In the genomic region with DNA sequence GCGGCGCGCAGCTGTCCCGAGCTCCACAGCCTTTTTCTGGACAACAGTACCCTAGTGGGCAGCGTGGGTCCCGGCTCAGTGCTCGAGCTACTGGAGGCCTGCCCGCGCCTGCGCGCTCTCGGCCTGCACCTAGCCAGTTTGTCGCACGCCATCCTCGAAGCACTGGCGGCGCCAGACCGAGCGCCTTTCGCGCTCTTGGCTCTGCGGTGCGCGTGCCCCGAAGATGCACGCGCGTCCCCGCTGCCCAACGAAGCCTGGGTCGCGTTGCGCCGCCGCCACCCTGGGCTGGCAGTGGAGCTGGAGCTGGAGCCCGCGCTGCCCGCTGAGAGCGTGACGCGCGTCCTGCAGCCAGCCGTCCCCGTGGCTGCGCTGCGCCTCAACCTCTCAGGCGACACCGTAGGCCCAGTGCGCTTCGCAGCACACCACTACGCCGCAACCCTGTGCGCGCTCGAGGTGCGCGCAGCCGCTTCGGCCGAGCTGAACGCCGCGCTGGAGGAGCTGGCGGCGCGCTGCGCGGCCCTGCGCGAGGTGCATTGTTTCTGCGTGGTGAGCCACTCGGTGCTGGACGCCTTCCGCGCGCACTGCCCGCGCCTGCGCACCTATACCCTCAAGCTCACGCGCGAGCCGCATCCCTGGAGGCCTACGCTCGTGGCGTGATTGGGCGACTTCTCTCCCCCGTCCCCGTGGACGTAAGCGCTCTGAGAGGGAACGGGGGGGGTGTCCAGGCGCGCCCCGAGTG, we compare ENCODE assay signal across 9 cellular contexts. TPM values are rescaled to one million over a fixed set of nuclear protein-coding genes. Genes with fewer than 3 reads are reported as not detected.
DNase-seq lines count a peak whose midpoint lies in the region; ATAC-seq and TF ChIP-seq lines count a peak whose summit lies in the region.
"Had no signal": no experiment of that assay in that cellular context is flagged by ENCODE, and none has a peak within 500 bp of the region (broad histone marks: within the 10 kb centered on the region; RNA-seq: fewer than 3 reads in every experiment).

No MANE protein-coding gene starts in this region.

- H3K27me3 Mint-ChIP-seq in central memory CD8-positive, alpha-beta T cell = peaks cover 42% of the 10 kb centered on the region
- H3K27me3 Mint-ChIP-seq in stimulated activated naive CD8-positive, alpha-beta T cell treated with anti-CD3 and anti-CD28 coated beads, Interleukin-15, Interleukin-2, amounts not matched to agents 100 ng/mL and 50 ng/mL, for 24 hours = peaks cover 50% of the 10 kb centered on the region

- H3K36me3 Mint-ChIP-seq in central memory CD8-positive, alpha-beta T cell (ENCODE audit: insufficient read depth) = peaks cover 22% of the 10 kb centered on the region
- H3K36me3 Mint-ChIP-seq in stimulated activated naive CD8-positive, alpha-beta T cell treated with anti-CD3 and anti-CD28 coated beads, Interleukin-15, Interleukin-2, amounts not matched to agents 100 ng/mL and 50 ng/mL, for 24 hours (ENCODE audit: low read depth) = no peaks in the 10 kb centered on the region

- H3K36me3 ChIP-seq in left lung = no peaks in the 10 kb centered on the region

- no peaks in the 10 kb centered on the region for H3K9me3 ChIP-seq in left lung

- H3K27ac ChIP-seq in left lung = no peak overlapping the region

- peaks cover 38 to 60% of the 10 kb centered on the region in 2 donors for H3K4me1 ChIP-seq in left lung

- intact Hi-C loops in left lung (cut with DNase I) = no loop called here

- peak overlapping the region; percentile 57 for H3K4me3 Mint-ChIP-seq in central memory CD8-positive, alpha-beta T cell
- peak overlapping the region; percentile 10 for H3K4me3 Mint-ChIP-seq in stimulated activated naive CD8-positive, alpha-beta T cell treated with anti-CD3 and anti-CD28 coated beads, Interleukin-15, Interleukin-2, amounts not matched to agents 100 ng/mL and 50 ng/mL, for 24 hours

- H3K4me3 ChIP-seq in GM12865 (ENCODE audit: low read depth, low read length) (peak overlapping the region; percentile 39), left lung (peak overlapping the region; percentile 7 to 24)
- H3K4me3 ChIP-seq: lung had no signal

- TF ChIP-seq CTCF in GM12865 (IDR thresholded peaks at IDR 0.05; ENCODE audit: insufficient read depth, low read depth, low read length, missing control alignments) = no peak
- no peak for TF ChIP-seq CTCF in left lung (IDR thresholded peaks at IDR 0.05)

- peaks cover 25 to 72% of the 10 kb centered on the region in 2 donors for H3K27me3 ChIP-seq in left lung

- H3K4me1 Mint-ChIP-seq in central memory CD8-positive, alpha-beta T cell = peaks cover 14% of the 10 kb centered on the region
- H3K4me1 Mint-ChIP-seq in stimulated activated naive CD8-positive, alpha-beta T cell treated with anti-CD3 and anti-CD28 coated beads, Interleukin-15, Interleukin-2, amounts not matched to agents 100 ng/mL and 50 ng/mL, for 24 hours (ENCODE audit: low read depth) = peaks cover 49% of the 10 kb centered on the region

- no peak for ATAC-seq in central memory CD8-positive, alpha-beta T cell (replicated peaks; ENCODE audit: extremely low read depth, poor library complexity, severe bottlenecking)
- ATAC-seq in left lung = no peak
- ATAC-seq in HG03095 (IDR thresholded peaks at IDR 0.05; ENCODE audit: unreplicated experiment) = no peak

- no peak overlapping the region for H3K27ac Mint-ChIP-seq in central memory CD8-positive, alpha-beta T cell (ENCODE audit: low read depth)
- H3K27ac Mint-ChIP-seq in stimulated activated naive CD8-positive, alpha-beta T cell treated with anti-CD3 and anti-CD28 coated beads, Interleukin-15, Interleukin-2, amounts not matched to agents 100 ng/mL and 50 ng/mL, for 24 hours = no peak overlapping the region

- no peaks in the 10 kb centered on the region for H3K9me3 Mint-ChIP-seq in central memory CD8-positive, alpha-beta T cell
- no peaks in the 10 kb centered on the region for H3K9me3 Mint-ChIP-seq in stimulated activated naive CD8-positive, alpha-beta T cell treated with anti-CD3 and anti-CD28 coated beads, Interleukin-15, Interleukin-2, amounts not matched to agents 100 ng/mL and 50 ng/mL, for 24 hours

- DNase-seq in GM12865 (ENCODE audit: low read depth) (peak; percentile 73), NCI-H69 (lab: John Stamatoyannopoulos, UW) (peak; percentile 91), left lung (no peak), iPS-NIHi11 (ENCODE audit: low spot score) (no peak), GF-D8 (lab: John Stamatoyannopoulos, UW) (no peak)
- no peak for DNase-seq in central memory CD8-positive, alpha-beta T cell (ENCODE audit: low spot score in 2 of 2)

RNA-seq across cellular contexts. Expression of gene HSF4, which starts 1.2 kb away (rescaled TPM):
- 10 to 100 TPM; 28.1 to 38.2 TPM for total RNA-seq in left lung

RNA-seq across cellular contexts. Expression of gene FBXL8, which starts 3.6 kb away (rescaled TPM):
- total RNA-seq in left lung = 10 to 100 TPM; 22.1 to 22.9 TPM

RNA-seq across cellular contexts. Expression of gene TRADD, which starts 3.6 kb away (rescaled TPM):
- total RNA-seq in left lung = 10 to 100 TPM; 25.1 to 25.5 TPM

RNA-seq across cellular contexts. Expression of gene NOL3, which starts 7.0 kb away (rescaled TPM):
- total RNA-seq in left lung = 10 to 100 TPM; 29.5 to 36.7 TPM

RNA-seq across cellular contexts. Expression of gene B3GNT9, which starts 12.5 kb away (rescaled TPM):
- total RNA-seq in left lung = 10 to 100 TPM; 18.6 to 29.4 TPM

Comparison
In these comparisons a context has a peak if more than half of its experiments do, and no peak if none do; other contexts are left out.
1. DNase-seq: peak in GM12865 (single experiment) and NCI-H69 (single experiment); none in central memory CD8-positive, alpha-beta T cell (0 of 2), left lung (0 of 2), iPS-NIHi11 (single experiment) and GF-D8 (single experiment).